Comparison of ENCODE assay signal across 9 cellular contexts in genomic region chrX:152641996-152642395, GRCh38. TPM values are rescaled to one million over a fixed set of nuclear protein-coding genes. Genes with fewer than 3 reads are reported as not detected.
DNase-seq lines count a peak whose midpoint lies in the region; ATAC-seq and TF ChIP-seq lines count a peak whose summit lies in the region.
"Had no signal": no experiment of that assay in that cellular context is flagged by ENCODE, and none has a peak within 500 bp of the region (broad histone marks: within the 10 kb centered on the region; RNA-seq: fewer than 3 reads in every experiment).

No MANE protein-coding gene starts in this region.

- H3K9me3 ChIP-seq in lung (ENCODE audit: control insufficient read depth in 2 of 2, insufficient read depth in 1 of 2, low read length in 1 of 2) = no peaks in the 10 kb centered on the region

- H3K4me1 Mint-ChIP-seq in WTC11 = peaks cover 41% of the 10 kb centered on the region
- H3K4me1 Mint-ChIP-seq: activated CD8-positive, alpha-beta memory T cell treated with anti-CD3 and anti-CD28 coated beads, Interleukin-2, amount 10 ng/mL, durations not matched to agents 7 days and 5 days had no signal

- H3K4me3 ChIP-seq in lung = no peak overlapping the region

- H3K27ac ChIP-seq in lung (ENCODE audit: low read depth in 1 of 2, low read length in 1 of 2) = no peak overlapping the region

- peaks cover 20% of the 10 kb centered on the region for H3K27me3 ChIP-seq in lung (ENCODE audit: control insufficient read depth, insufficient read depth)

- H3K9me3 Mint-ChIP-seq in WTC11 = no peaks in the 10 kb centered on the region

- peak; percentile 54 for ATAC-seq in HG02852 (IDR thresholded peaks at IDR 0.05; ENCODE audit: unreplicated experiment)
- ATAC-seq in WTC11 = peak; percentile 33
- no peak for ATAC-seq in lung (ENCODE audit: insufficient read depth, low FRiP score)
- no peak for ATAC-seq in HG03025 (IDR thresholded peaks at IDR 0.05; ENCODE audit: low FRiP score, unreplicated experiment)
- ATAC-seq: activated CD8-positive, alpha-beta memory T cell treated with anti-CD3 and anti-CD28 coated beads, Interleukin-2, amount 10 ng/mL, durations not matched to agents 7 days and 5 days had no signal

- H3K4me1 ChIP-seq in lung (ENCODE audit: control insufficient read depth in 2 of 2, insufficient read depth in 2 of 2, low read length in 2 of 2) = peaks cover 0 to 2% of the 10 kb centered on the region in 2 donors

- peaks cover 16% of the 10 kb centered on the region for H3K27me3 Mint-ChIP-seq in WTC11 (ENCODE audit: low read depth)

- H3K36me3 Mint-ChIP-seq in WTC11 = peaks cover 4% of the 10 kb centered on the region
- H3K36me3 Mint-ChIP-seq: activated CD8-positive, alpha-beta memory T cell treated with anti-CD3 and anti-CD28 coated beads, Interleukin-2, amount 10 ng/mL, durations not matched to agents 7 days and 5 days had no signal

- DNase-seq in EL (peak; percentile 4), WTC11 (ENCODE audit: low spot score) (peak; percentile 21), lung (ENCODE audit: low spot score) (peak; percentile 6), COR-L47 (lab: John Stamatoyannopoulos, UW) (no peak), NCI-H2107 (lab: John Stamatoyannopoulos, UW) (no peak), NCI-H2196 (lab: John Stamatoyannopoulos, UW; ENCODE audit: unreplicated experiment) (no peak)
- DNase-seq: activated CD8-positive, alpha-beta memory T cell treated with anti-CD3 and anti-CD28 coated beads, Interleukin-2, amount 10 ng/mL, durations not matched to agents 7 days and 5 days had no signal

- POLR2A ChIA-PET in WTC11 (lab: Charles Lee) = no interaction called here

- no peaks in the 10 kb centered on the region for H3K36me3 ChIP-seq in lung (ENCODE audit: control insufficient read depth in 2 of 2, insufficient read depth in 2 of 2, low read length in 2 of 2)

- TF ChIP-seq CTCF in WTC11 (IDR thresholded peaks at IDR 0.05) = no peak
- TF ChIP-seq CTCF in lung (IDR thresholded peaks at IDR 0.05; ENCODE audit: control extremely low read depth, extremely low read depth) = no peak

- no peak overlapping the region for H3K4me3 Mint-ChIP-seq in WTC11
- H3K4me3 Mint-ChIP-seq: activated CD8-positive, alpha-beta memory T cell treated with anti-CD3 and anti-CD28 coated beads, Interleukin-2, amount 10 ng/mL, durations not matched to agents 7 days and 5 days had no signal

- no peak overlapping the region for H3K27ac Mint-ChIP-seq in WTC11
- H3K27ac Mint-ChIP-seq: activated CD8-positive, alpha-beta memory T cell treated with anti-CD3 and anti-CD28 coated beads, Interleukin-2, amount 10 ng/mL, durations not matched to agents 7 days and 5 days had no signal

- 59 to 64% methylated on average over 6 of the region's 6 CpGs for WGBS in lung, 2 donors

- CTCF ChIA-PET in WTC11 (lab: Charles Lee) = interaction anchor here (0.6 to 4.2 kb wide), 16 partner anchors 10 to 928 kb away, joined by 3 to 65 read pairs (median 5); no protein-coding TSS in a partner anchor

TF ChIP-seq in WTC11, 78 proteins besides CTCF, POLR2A, EP300 and RAD21:
- TF ChIP-seq ATF3 (CRISPR knock-in tag; conservative IDR thresholded peaks at IDR 0.05) (no peak), ETV6 (CRISPR knock-in tag; IDR thresholded peaks at IDR 0.05) (no peak), ZNF121 (CRISPR knock-in tag; IDR thresholded peaks at IDR 0.05) (peak; percentile 85)
- TF ChIP-seq, protein P1, sequence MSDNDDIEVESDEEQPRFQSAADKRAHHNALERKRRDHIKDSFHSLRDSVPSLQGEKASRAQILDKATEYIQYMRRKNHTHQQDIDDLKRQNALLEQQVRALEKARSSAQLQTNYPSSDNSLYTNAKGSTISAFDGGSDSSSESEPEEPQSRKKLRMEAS (CRISPR knock-in tag; IDR thresholded peaks at IDR 0.05) = no peak
TF ChIP-seq in WTC11: peak in this region for 1.

RNA-seq across cellular contexts. Expression of gene GABRQ, which starts 4.3 kb away (rescaled TPM):
- total RNA-seq in WTC11 (2021) (8.6 to 9.1 TPM (median 8.8 TPM) in 3 replicates), lung (under 1 TPM in 1 of 2 donors, not detected in 1; 0.09 TPM)
- not detected for polyA plus RNA-seq in lung
- total RNA-seq: activated CD8-positive, alpha-beta memory T cell treated with anti-CD3 and anti-CD28 coated beads, Interleukin-2, amount 10 ng/mL, durations not matched to agents 7 days and 5 days had no signal

RNA-seq across cellular contexts. Expression of gene MAGEA3, which starts 56.6 kb away (rescaled TPM):
- 0.80 to 1.8 TPM (median 1.1 TPM) in 3 replicates for total RNA-seq in WTC11 (2021)
- not detected for total RNA-seq in lung
- polyA plus RNA-seq in lung = not detected
- total RNA-seq: activated CD8-positive, alpha-beta memory T cell treated with anti-CD3 and anti-CD28 coated beads, Interleukin-2, amount 10 ng/mL, durations not matched to agents 7 days and 5 days had no signal

Comparison
In these comparisons a context has a peak if more than half of its experiments do, and no peak if none do; other contexts are left out.
1. DNase-seq: peak in EL (single experiment), WTC11 (single experiment) and lung (single experiment); none in COR-L47 (single experiment), NCI-H2107 (single experiment) and NCI-H2196 (single experiment).
2. ATAC-seq: peak in HG02852 (single experiment) and WTC11 (single experiment); none in lung (single experiment) and HG03025 (single experiment).